ENCODE assay signal across 9 cellular contexts in genomic region chr11:128890543-128891409, GRCh38. TPM values are rescaled to one million over a fixed set of nuclear protein-coding genes. Genes with fewer than 3 reads are reported as not detected.
DNase-seq lines count a peak whose midpoint lies in the region; ATAC-seq and TF ChIP-seq lines count a peak whose summit lies in the region.
"Had no signal": no experiment of that assay in that cellular context is flagged by ENCODE, and none has a peak within 500 bp of the region (broad histone marks: within the 10 kb centered on the region; RNA-seq: fewer than 3 reads in every experiment).

KCNJ5 (plus strand) TSS chr11:128891356; CDS start chr11:128911274, 19,918 bp downstream.

- no peak within 1 kb of the TSS for H2BK12ac ChIP-seq in mesenchymal stem cell (ENCODE audit: low read length in 2 of 2)

- peak within 1 kb of the TSS; percentile 37 for H3K27ac Mint-ChIP-seq in dendritic cell treated with granulocyte-macrophage colony-stimulating factor and Interleukin-4, amounts not matched to agents 40 ng/mL and 50 ng/mL, for 4 days

- H2AK5ac ChIP-seq in mesenchymal stem cell (ENCODE audit: low read length, severe bottlenecking): no peak within 1 kb of the TSS

- H3K4me3 ChIP-seq in mesenchymal stem cell (ENCODE audit: insufficient read depth in 1 of 2, low read depth in 1 of 2, low read length in 2 of 2): peak within 1 kb of the TSS; percentile 37 to 75
- peak within 1 kb of the TSS; percentile 55 for H3K4me3 ChIP-seq in upper lobe of right lung

- peak within 1 kb of the TSS; percentile 73 for H3K4me3 Mint-ChIP-seq in dendritic cell treated with granulocyte-macrophage colony-stimulating factor and Interleukin-4, amounts not matched to agents 40 ng/mL and 50 ng/mL, for 4 days

- no peaks in the 10 kb centered on the region for H3K36me3 ChIP-seq in mesenchymal stem cell (ENCODE audit: control insufficient read depth in 1 of 2, insufficient read depth in 2 of 2, low read depth in 1 of 2, low read length in 2 of 2)
- H3K36me3 ChIP-seq in upper lobe of right lung: no peaks in the 10 kb centered on the region
- H3K36me3 ChIP-seq: neutrophil had no signal

- H3K79me1 ChIP-seq in mesenchymal stem cell (replicated peaks; ENCODE audit: low read length, poor library complexity, severe bottlenecking): no peaks in the 10 kb centered on the region

- peak; percentile 59 for ATAC-seq in upper lobe of right lung

- no peak within 1 kb of the TSS for H2BK120ac ChIP-seq in mesenchymal stem cell (ENCODE audit: low read depth, low read length)

- H3K18ac ChIP-seq in mesenchymal stem cell (ENCODE audit: low read depth in 1 of 2, low read length in 2 of 2): peak within 1 kb of the TSS in 1 of 2 experiments; percentile 29

- no peak within 1 kb of the TSS for H3K14ac ChIP-seq in mesenchymal stem cell (ENCODE audit: low read length in 2 of 2)

- H3K27ac ChIP-seq in mesenchymal stem cell (ENCODE audit: low read length, poor library complexity, severe bottlenecking) (no peak within 1 kb of the TSS), upper lobe of right lung (peak within 1 kb of the TSS; percentile 58)
- H3K27ac ChIP-seq: neutrophil had no signal

- H3K9me3 Mint-ChIP-seq in dendritic cell treated with granulocyte-macrophage colony-stimulating factor and Interleukin-4, amounts not matched to agents 40 ng/mL and 50 ng/mL, for 4 days: no peaks in the 10 kb centered on the region

- peak within 1 kb of the TSS; percentile 78 for H3K4me2 ChIP-seq in mesenchymal stem cell (ENCODE audit: low read length, poor library complexity, severe bottlenecking)

- WGBS in mesenchymal stem cell: under 1% methylated on average over 60 of the region's 86 CpGs

- H3K9ac ChIP-seq in mesenchymal stem cell (ENCODE audit: low read length): peak within 1 kb of the TSS; percentile 58

- H3K23ac ChIP-seq in mesenchymal stem cell (ENCODE audit: low read length in 2 of 2): peak within 1 kb of the TSS in 1 of 2 experiments; percentile 95

- intact Hi-C loops in dendritic cell treated with granulocyte-macrophage colony-stimulating factor and Interleukin-4, amounts not matched to agents 40 ng/mL and 50 ng/mL, for 4 days (cut with micrococcal nuclease): loop anchor here (2.0 kb wide), 1 partner anchor 16 kb away; no protein-coding TSS in a partner anchor
- intact Hi-C loops in upper lobe of right lung (cut with DNase I): no loop called here

- H3K9me3 ChIP-seq in mesenchymal stem cell (ENCODE audit: control insufficient read depth, low read length) (no peaks in the 10 kb centered on the region), upper lobe of right lung (no peaks in the 10 kb centered on the region)
- H3K9me3 ChIP-seq: neutrophil had no signal

- peak within 1 kb of the TSS; percentile 78 for H2BK15ac ChIP-seq in mesenchymal stem cell (ENCODE audit: low read depth, poor library complexity, severe bottlenecking)

- peaks cover 10% of the 10 kb centered on the region for H3K4me1 ChIP-seq in mesenchymal stem cell (ENCODE audit: control insufficient read depth, insufficient read depth, low read depth, low read length)
- H3K4me1 ChIP-seq in upper lobe of right lung: peaks cover 31% of the 10 kb centered on the region

- no peak within 1 kb of the TSS for H4K8ac ChIP-seq in mesenchymal stem cell (ENCODE audit: low read length)

- TF ChIP-seq CTCF in upper lobe of right lung (IDR thresholded peaks at IDR 0.05): no peak

- no peaks in the 10 kb centered on the region for H3K36me3 Mint-ChIP-seq in dendritic cell treated with granulocyte-macrophage colony-stimulating factor and Interleukin-4, amounts not matched to agents 40 ng/mL and 50 ng/mL, for 4 days (ENCODE audit: low read depth)

- no peak within 1 kb of the TSS for H2AFZ ChIP-seq in mesenchymal stem cell (ENCODE audit: low read depth, low read length)

- H3K4ac ChIP-seq in mesenchymal stem cell (ENCODE audit: low read depth in 1 of 2, low read length in 2 of 2): no peak within 1 kb of the TSS

- H3K27me3 Mint-ChIP-seq in dendritic cell treated with granulocyte-macrophage colony-stimulating factor and Interleukin-4, amounts not matched to agents 40 ng/mL and 50 ng/mL, for 4 days: peaks cover 50% of the 10 kb centered on the region

- H3K4me1 Mint-ChIP-seq in dendritic cell treated with granulocyte-macrophage colony-stimulating factor and Interleukin-4, amounts not matched to agents 40 ng/mL and 50 ng/mL, for 4 days (ENCODE audit: low read depth): peaks cover 35% of the 10 kb centered on the region

- H4K91ac ChIP-seq in mesenchymal stem cell (ENCODE audit: low read length): no peak within 1 kb of the TSS

- no peak within 1 kb of the TSS for H2BK5ac ChIP-seq in mesenchymal stem cell (ENCODE audit: low read depth, low read length, poor library complexity, severe bottlenecking)

- H3K27me3 ChIP-seq in mesenchymal stem cell (ENCODE audit: control insufficient read depth in 1 of 2, insufficient read depth in 1 of 2, low read length in 2 of 2) (peaks cover 58 to 77% of the 10 kb centered on the region in 2 experiments), upper lobe of right lung (peaks cover 14% of the 10 kb centered on the region)

- DNase-seq in ELF-1 (ENCODE audit: low read depth, low spot score) (peak; percentile 53), NCI-H526 treated with DMSO at 0.1 percent for 48 hours (lab: John Stamatoyannopoulos, UW) (peak; percentile 85), mesenchymal stem cell (peak; percentile 41), upper lobe of right lung (peak; percentile 80), SHP77 treated with DMSO at 0.1 percent for 48 hours (lab: John Stamatoyannopoulos, UW) (no peak)
- DNase-seq in activated CD4-positive, CD25-positive, alpha-beta regulatory T cell (lab: John Stamatoyannopoulos, UW): no peak
- DNase-seq in stimulated activated CD4-positive, alpha-beta T cell treated with anti-CD3 and anti-CD28 coated beads, Interleukin-4, amount 100 ng/mL, for 1 hour: no peak

RNA-seq across cellular contexts. Expression of gene KCNJ5, which starts in this region (rescaled TPM):
- 0.03 TPM for polyA plus RNA-seq in mesenchymal stem cell (2013, experiment 1 of 2)
- polyA plus RNA-seq in mesenchymal stem cell (2013, experiment 2 of 2): not detected
- 8.5 TPM for total RNA-seq in upper lobe of right lung

Comparison
In these comparisons a context has a peak if more than half of its experiments do, and no peak if none do; other contexts are left out.
1. DNase-seq: peak in ELF-1 (single experiment), NCI-H526 treated with DMSO at 0.1 percent for 48 hours (single experiment), mesenchymal stem cell (single experiment) and upper lobe of right lung (single experiment); none in activated CD4-positive, CD25-positive, alpha-beta regulatory T cell (0 of 4), stimulated activated CD4-positive, alpha-beta T cell treated with anti-CD3 and anti-CD28 coated beads, Interleukin-4, amount 100 ng/mL, for 1 hour (single experiment) and SHP77 treated with DMSO at 0.1 percent for 48 hours (single experiment).